ENCODE assay signal across 9 cellular contexts in genomic region chr11:65911682-65912568, GRCh38. TPM values are rescaled to one million over a fixed set of nuclear protein-coding genes. Genes with fewer than 3 reads are reported as not detected.
DNase-seq lines count a peak whose midpoint lies in the region; ATAC-seq and TF ChIP-seq lines count a peak whose summit lies in the region.
"Had no signal": no experiment of that assay in that cellular context is flagged by ENCODE, and none has a peak within 500 bp of the region (broad histone marks: within the 10 kb centered on the region; RNA-seq: fewer than 3 reads in every experiment).

No MANE protein-coding gene starts in this region.

- DNase-seq in DMS53 (lab: John Stamatoyannopoulos, UW), result peak; percentile 74
- DNase-seq in DMS53 treated with DMSO at 0.1 percent for 48 hours (lab: John Stamatoyannopoulos, UW; ENCODE audit: unreplicated experiment), result no peak
- peak; percentile 28 for DNase-seq in NCI-H128 (lab: John Stamatoyannopoulos, UW; ENCODE audit: unreplicated experiment)
- no peak for DNase-seq in T-helper 2 cell treated with Interferon-gamma antibody and Interleukin-4, amounts not matched to agents 5 μg/mL and 100 μg/mL, for 36 hours (ENCODE audit: low spot score)

- H3K27me3 ChIP-seq in liver (ENCODE audit: control insufficient read depth in 4 of 4, insufficient read depth in 4 of 4, low read length in 3 of 4), result no peaks in the 10 kb centered on the region

- H3K9me3 ChIP-seq in liver (ENCODE audit: control insufficient read depth in 4 of 4, low read length in 3 of 4), result no peaks in the 10 kb centered on the region

- no peaks in the 10 kb centered on the region for H3K36me3 ChIP-seq in liver (ENCODE audit: control insufficient read depth in 4 of 4, insufficient read depth in 3 of 4, low read depth in 1 of 4, low read length in 3 of 4)

- H3K27me3 Mint-ChIP-seq in brain, result peaks cover 19% of the 10 kb centered on the region
- no peaks in the 10 kb centered on the region for H3K27me3 Mint-ChIP-seq in T-helper 2 cell treated with Interferon-gamma antibody and Interleukin-4, amounts not matched to agents 5 μg/mL and 100 μg/mL, for 36 hours (ENCODE audit: low read depth)

- TF ChIP-seq CTCF in brain (conservative IDR thresholded peaks at IDR 0.05) (peak; percentile 34 to 40), liver (IDR thresholded peaks at IDR 0.05; ENCODE audit: low read depth, low read length, missing input control) (peak; percentile 19)

- no peak overlapping the region for H3K4me3 ChIP-seq in liver (ENCODE audit: low read depth in 1 of 3, low read length in 3 of 3)

- no peak for ATAC-seq in GM18502 (IDR thresholded peaks at IDR 0.05; ENCODE audit: poor library complexity, unreplicated experiment)
- ATAC-seq in HG02571 (IDR thresholded peaks at IDR 0.05; ENCODE audit: unreplicated experiment), result no peak

- H3K9me3 Mint-ChIP-seq in brain, result no peaks in the 10 kb centered on the region
- no peaks in the 10 kb centered on the region for H3K9me3 Mint-ChIP-seq in T-helper 2 cell treated with Interferon-gamma antibody and Interleukin-4, amounts not matched to agents 5 μg/mL and 100 μg/mL, for 36 hours

- H3K9ac ChIP-seq in liver (ENCODE audit: low read depth in 1 of 2, low read length in 2 of 2), result no peak overlapping the region

- H3K27ac ChIP-seq in liver (ENCODE audit: low read depth in 1 of 2, low read length in 2 of 2), result peak overlapping the region in 1 of 2 donors; percentile 54

- H3K27ac Mint-ChIP-seq in brain, result peak overlapping the region; percentile 33 to 81 (median 74)
- H3K27ac Mint-ChIP-seq in T-helper 2 cell treated with Interferon-gamma antibody and Interleukin-4, amounts not matched to agents 5 μg/mL and 100 μg/mL, for 36 hours, result no peak overlapping the region
- H3K27ac Mint-ChIP-seq: B cell had no signal

- H3K36me3 Mint-ChIP-seq in brain, result no peaks in the 10 kb centered on the region
- H3K36me3 Mint-ChIP-seq in T-helper 2 cell treated with Interferon-gamma antibody and Interleukin-4, amounts not matched to agents 5 μg/mL and 100 μg/mL, for 36 hours (ENCODE audit: low read depth), result peaks cover 4% of the 10 kb centered on the region

- H3K4me1 ChIP-seq in liver (ENCODE audit: control insufficient read depth in 4 of 4, insufficient read depth in 4 of 4, low read length in 3 of 4), result peaks cover 0 to 8% (median 2%) of the 10 kb centered on the region in 4 donors

- H3K4me1 Mint-ChIP-seq in brain, result peaks cover 25% of the 10 kb centered on the region
- peaks cover 15% of the 10 kb centered on the region for H3K4me1 Mint-ChIP-seq in T-helper 2 cell treated with Interferon-gamma antibody and Interleukin-4, amounts not matched to agents 5 μg/mL and 100 μg/mL, for 36 hours (ENCODE audit: low read depth)

- 26% methylated on average over 14 of the region's 14 CpGs for WGBS in liver

- TF ChIP-seq RAD21 in liver (IDR thresholded peaks at IDR 0.05), result peak; percentile 51 to 70

- peak overlapping the region in 2 of 5 experiments; percentile 21 to 54 for H3K4me3 Mint-ChIP-seq in brain
- H3K4me3 Mint-ChIP-seq in T-helper 2 cell treated with Interferon-gamma antibody and Interleukin-4, amounts not matched to agents 5 μg/mL and 100 μg/mL, for 36 hours, result no peak overlapping the region
- H3K4me3 Mint-ChIP-seq: B cell had no signal

TF ChIP-seq in liver, 16 proteins besides CTCF, POLR2A, EP300 and RAD21:
- no peak for TF ChIP-seq FOXA2 (IDR thresholded peaks at IDR 0.05)
- TF ChIP-seq YY1 (IDR thresholded peaks at IDR 0.05), result no peak
- peak; percentile 4 for TF ChIP-seq SP1 (IDR thresholded peaks at IDR 0.05)
- no peak for TF ChIP-seq FOXA1 (IDR thresholded peaks at IDR 0.05)
- TF ChIP-seq EGR1 (IDR thresholded peaks at IDR 0.05; ENCODE audit: low read depth in 2 of 2), result no peak
- TF ChIP-seq ATF3 (IDR thresholded peaks at IDR 0.05), result no peak
- TF ChIP-seq HNF4A (conservative IDR thresholded peaks at IDR 0.05), result no peak
- peak; percentile 15 for TF ChIP-seq REST (IDR thresholded peaks at IDR 0.05)
- TF ChIP-seq HNF4G (IDR thresholded peaks at IDR 0.05), result no peak
- no peak for TF ChIP-seq MAX (IDR thresholded peaks at IDR 0.05)
- TF ChIP-seq NR2F2 (IDR thresholded peaks at IDR 0.05), result peak; percentile 79
- no peak for TF ChIP-seq JUND (IDR thresholded peaks at IDR 0.05)
- TF ChIP-seq TAF1 (conservative IDR thresholded peaks at IDR 0.05), result no peak
- TF ChIP-seq RXRA (IDR thresholded peaks at IDR 0.05), result peak; percentile 56 to 60
- peak in 1 of 2 donors; percentile 18 for TF ChIP-seq GABPA (IDR thresholded peaks at IDR 0.05 in 1 of 2, conservative IDR thresholded peaks at IDR 0.05 in 1 of 2)
- no peak for TF ChIP-seq ZBTB33 (IDR thresholded peaks at IDR 0.05)

RNA-seq across cellular contexts. Expression of gene C11orf68, which starts 6.9 kb away (rescaled TPM):
- polyA plus RNA-seq in brain (ENCODE audit: insufficient read depth, low read depth, low replicate concordance) (79.1 TPM), liver (10 to 100 TPM; 12.6 to 15.4 TPM)
- total RNA-seq in liver, result 1 to 10 TPM; 4.4 to 9.9 TPM

RNA-seq across cellular contexts. Expression of gene DRAP1, which starts 7.3 kb away (rescaled TPM):
- polyA plus RNA-seq in brain (ENCODE audit: insufficient read depth, low read depth, low replicate concordance) (170 TPM), liver (10 to 100 TPM; 37.3 to 57.3 TPM)
- 10 to 100 TPM; 18.1 to 47.2 TPM for total RNA-seq in liver

RNA-seq across cellular contexts. Expression of gene FOSL1, which starts 11.7 kb away (rescaled TPM):
- polyA plus RNA-seq in brain (ENCODE audit: insufficient read depth, low read depth, low replicate concordance), result 0.76 TPM
- under 1 TPM in 1 of 2 donors, not detected in 1; 0.17 TPM for total RNA-seq in liver
- polyA plus RNA-seq in liver, result under 1 TPM in 1 of 2 donors, not detected in 1; 0.20 TPM
- total RNA-seq: B cell had no signal

RNA-seq across cellular contexts. Expression of gene CCDC85B, which starts 21.5 kb away (rescaled TPM):
- polyA plus RNA-seq in brain (ENCODE audit: insufficient read depth, low read depth, low replicate concordance) (38.8 TPM), liver (10 to 100 TPM in 1 of 2 donors, 1 to 10 TPM in 1; 4.3 to 12.6 TPM)
- total RNA-seq in liver, result 1 to 10 TPM; 6.8 to 7.0 TPM

RNA-seq across cellular contexts. Expression of gene FIBP, which starts 23.7 kb away (rescaled TPM):
- polyA plus RNA-seq in brain (ENCODE audit: insufficient read depth, low read depth, low replicate concordance) (143 TPM), liver (10 to 100 TPM; 27.2 to 30.9 TPM)
- total RNA-seq in liver, result 10 to 100 TPM; 23.7 to 45.4 TPM

Comparison
In these comparisons a context has a peak if more than half of its experiments do, and no peak if none do; other contexts are left out.
1. DNase-seq: peak in DMS53 (single experiment) and NCI-H128 (single experiment); none in DMS53 treated with DMSO at 0.1 percent for 48 hours (single experiment) and T-helper 2 cell treated with Interferon-gamma antibody and Interleukin-4, amounts not matched to agents 5 μg/mL and 100 μg/mL, for 36 hours (single experiment).